Comparison of ENCODE assay signal across 15 cellular contexts in the genomic region with DNA sequence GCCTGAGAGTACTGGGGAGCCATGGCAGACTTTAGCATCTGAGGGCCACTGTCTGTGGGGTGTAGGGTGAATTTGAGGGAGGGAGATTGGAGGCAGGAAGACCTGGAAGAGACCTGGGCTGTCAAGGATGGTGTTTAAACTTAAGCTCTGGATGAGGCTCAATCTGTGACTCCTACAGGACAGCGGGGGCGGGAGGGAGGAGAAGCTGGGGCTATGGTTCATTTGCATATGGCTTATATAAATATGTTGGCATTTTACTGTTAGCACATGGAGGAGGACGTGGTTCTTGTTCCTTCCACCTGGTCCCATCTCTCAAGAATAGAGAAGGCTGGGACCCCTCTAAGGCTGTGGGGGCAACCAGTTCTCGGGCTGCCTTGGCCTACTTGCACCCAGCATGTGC.
"Had no signal": no experiment of that assay in that cellular context is flagged by ENCODE, and none has a peak within 500 bp of the region (broad histone marks: within the 10 kb centered on the region; RNA-seq: fewer than 3 reads in every experiment).

No MANE protein-coding gene starts in this region.

- FAIRE-seq: astrocyte, colon, endometrium, islet of Langerhans had no signal

- ATAC-seq: gastroesophageal sphincter, heart right ventricle, left colon had no signal

- H3K4me3 Mint-ChIP-seq: activated CD4-positive, alpha-beta memory T cell treated with anti-CD3 and anti-CD28 coated beads for 36 hours had no signal

- H3K27ac ChIP-seq: cardiac muscle cell, gastroesophageal sphincter, heart right ventricle, parathyroid adenoma had no signal

- H3K36me3 Mint-ChIP-seq: activated CD4-positive, alpha-beta memory T cell treated with anti-CD3 and anti-CD28 coated beads for 36 hours; naive B cell had no signal

- H3K4me1 ChIP-seq: parathyroid adenoma had no signal

- H3K36me3 ChIP-seq: cardiac muscle cell had no signal

- H3K9me3 ChIP-seq: gastroesophageal sphincter, heart right ventricle had no signal

- H3K4me3 ChIP-seq: cardiac muscle cell, gastroesophageal sphincter, heart right ventricle, lung had no signal

- H3K27ac Mint-ChIP-seq: activated CD4-positive, alpha-beta memory T cell treated with anti-CD3 and anti-CD28 coated beads for 36 hours had no signal

- DNase-seq: heart right ventricle, left colon, midbrain, trophoblast cell had no signal

- H3K9me3 Mint-ChIP-seq: activated CD4-positive, alpha-beta memory T cell treated with anti-CD3 and anti-CD28 coated beads for 36 hours; naive B cell; T-cell had no signal
